2 cellular contexts compared by ENCODE assay signal in the genomic region with DNA sequence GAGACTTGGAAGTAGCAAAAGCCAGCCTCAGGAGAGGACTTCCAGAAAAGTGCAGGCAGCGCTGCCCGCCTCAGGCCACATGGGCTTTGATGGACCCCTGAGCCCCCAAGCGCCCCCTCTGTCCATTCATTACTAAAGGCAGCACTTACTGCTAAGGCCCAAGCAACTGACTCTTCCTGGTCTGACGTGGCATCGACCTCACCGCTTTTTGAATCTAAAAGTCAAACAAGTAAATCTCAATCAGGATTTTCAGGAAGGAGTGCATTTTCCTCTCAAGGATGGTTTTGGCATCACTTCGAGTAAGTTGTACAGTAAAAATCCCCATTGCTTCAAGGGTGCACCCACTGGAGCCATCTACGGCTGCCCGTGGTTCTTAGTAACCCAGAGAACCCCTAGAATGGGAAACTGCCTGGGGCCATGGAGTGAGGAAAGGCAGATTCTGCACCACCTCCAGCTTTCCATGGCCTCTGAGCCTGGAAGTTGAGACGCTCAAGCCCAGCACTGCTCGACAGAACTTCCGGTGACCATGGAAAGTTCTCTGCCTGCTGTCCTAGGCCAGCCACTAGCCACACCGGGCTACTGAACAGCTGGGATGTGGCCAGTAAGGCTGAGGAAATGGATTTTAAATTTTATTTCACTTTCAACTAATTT.
TF ChIP-seq lines count a peak whose summit lies in the region.

No MANE protein-coding gene starts in this region.

TF ChIP-seq in A549, 52 proteins besides CTCF, POLR2A, EP300 and RAD21 (continued from another document):
- TF ChIP-seq, protein P1, sequence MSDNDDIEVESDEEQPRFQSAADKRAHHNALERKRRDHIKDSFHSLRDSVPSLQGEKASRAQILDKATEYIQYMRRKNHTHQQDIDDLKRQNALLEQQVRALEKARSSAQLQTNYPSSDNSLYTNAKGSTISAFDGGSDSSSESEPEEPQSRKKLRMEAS (IDR thresholded peaks at IDR 0.05): no peak
- TF ChIP-seq HOXB13 (CRISPR knock-in tag; IDR thresholded peaks at IDR 0.05; ENCODE audit: low read depth): no peak
- no peak for TF ChIP-seq NFE2L2 (conservative IDR thresholded peaks at IDR 0.05; ENCODE audit: low read length)
- TF ChIP-seq EHF (CRISPR knock-in tag; IDR thresholded peaks at IDR 0.05): no peak
- TF ChIP-seq HOXB5 (CRISPR knock-in tag; IDR thresholded peaks at IDR 0.05): no peak
- TF ChIP-seq ZNF302 (CRISPR knock-in tag; IDR thresholded peaks at IDR 0.05): no peak
- TF ChIP-seq NR3C1 (IDR thresholded peaks at IDR 0.05): no peak
- no peak for TF ChIP-seq EHMT2 (IDR thresholded peaks at IDR 0.05; ENCODE audit: low read depth)

TF ChIP-seq in GM23338, 12 proteins besides CTCF, POLR2A, EP300 and RAD21:
- TF ChIP-seq, protein P2, sequence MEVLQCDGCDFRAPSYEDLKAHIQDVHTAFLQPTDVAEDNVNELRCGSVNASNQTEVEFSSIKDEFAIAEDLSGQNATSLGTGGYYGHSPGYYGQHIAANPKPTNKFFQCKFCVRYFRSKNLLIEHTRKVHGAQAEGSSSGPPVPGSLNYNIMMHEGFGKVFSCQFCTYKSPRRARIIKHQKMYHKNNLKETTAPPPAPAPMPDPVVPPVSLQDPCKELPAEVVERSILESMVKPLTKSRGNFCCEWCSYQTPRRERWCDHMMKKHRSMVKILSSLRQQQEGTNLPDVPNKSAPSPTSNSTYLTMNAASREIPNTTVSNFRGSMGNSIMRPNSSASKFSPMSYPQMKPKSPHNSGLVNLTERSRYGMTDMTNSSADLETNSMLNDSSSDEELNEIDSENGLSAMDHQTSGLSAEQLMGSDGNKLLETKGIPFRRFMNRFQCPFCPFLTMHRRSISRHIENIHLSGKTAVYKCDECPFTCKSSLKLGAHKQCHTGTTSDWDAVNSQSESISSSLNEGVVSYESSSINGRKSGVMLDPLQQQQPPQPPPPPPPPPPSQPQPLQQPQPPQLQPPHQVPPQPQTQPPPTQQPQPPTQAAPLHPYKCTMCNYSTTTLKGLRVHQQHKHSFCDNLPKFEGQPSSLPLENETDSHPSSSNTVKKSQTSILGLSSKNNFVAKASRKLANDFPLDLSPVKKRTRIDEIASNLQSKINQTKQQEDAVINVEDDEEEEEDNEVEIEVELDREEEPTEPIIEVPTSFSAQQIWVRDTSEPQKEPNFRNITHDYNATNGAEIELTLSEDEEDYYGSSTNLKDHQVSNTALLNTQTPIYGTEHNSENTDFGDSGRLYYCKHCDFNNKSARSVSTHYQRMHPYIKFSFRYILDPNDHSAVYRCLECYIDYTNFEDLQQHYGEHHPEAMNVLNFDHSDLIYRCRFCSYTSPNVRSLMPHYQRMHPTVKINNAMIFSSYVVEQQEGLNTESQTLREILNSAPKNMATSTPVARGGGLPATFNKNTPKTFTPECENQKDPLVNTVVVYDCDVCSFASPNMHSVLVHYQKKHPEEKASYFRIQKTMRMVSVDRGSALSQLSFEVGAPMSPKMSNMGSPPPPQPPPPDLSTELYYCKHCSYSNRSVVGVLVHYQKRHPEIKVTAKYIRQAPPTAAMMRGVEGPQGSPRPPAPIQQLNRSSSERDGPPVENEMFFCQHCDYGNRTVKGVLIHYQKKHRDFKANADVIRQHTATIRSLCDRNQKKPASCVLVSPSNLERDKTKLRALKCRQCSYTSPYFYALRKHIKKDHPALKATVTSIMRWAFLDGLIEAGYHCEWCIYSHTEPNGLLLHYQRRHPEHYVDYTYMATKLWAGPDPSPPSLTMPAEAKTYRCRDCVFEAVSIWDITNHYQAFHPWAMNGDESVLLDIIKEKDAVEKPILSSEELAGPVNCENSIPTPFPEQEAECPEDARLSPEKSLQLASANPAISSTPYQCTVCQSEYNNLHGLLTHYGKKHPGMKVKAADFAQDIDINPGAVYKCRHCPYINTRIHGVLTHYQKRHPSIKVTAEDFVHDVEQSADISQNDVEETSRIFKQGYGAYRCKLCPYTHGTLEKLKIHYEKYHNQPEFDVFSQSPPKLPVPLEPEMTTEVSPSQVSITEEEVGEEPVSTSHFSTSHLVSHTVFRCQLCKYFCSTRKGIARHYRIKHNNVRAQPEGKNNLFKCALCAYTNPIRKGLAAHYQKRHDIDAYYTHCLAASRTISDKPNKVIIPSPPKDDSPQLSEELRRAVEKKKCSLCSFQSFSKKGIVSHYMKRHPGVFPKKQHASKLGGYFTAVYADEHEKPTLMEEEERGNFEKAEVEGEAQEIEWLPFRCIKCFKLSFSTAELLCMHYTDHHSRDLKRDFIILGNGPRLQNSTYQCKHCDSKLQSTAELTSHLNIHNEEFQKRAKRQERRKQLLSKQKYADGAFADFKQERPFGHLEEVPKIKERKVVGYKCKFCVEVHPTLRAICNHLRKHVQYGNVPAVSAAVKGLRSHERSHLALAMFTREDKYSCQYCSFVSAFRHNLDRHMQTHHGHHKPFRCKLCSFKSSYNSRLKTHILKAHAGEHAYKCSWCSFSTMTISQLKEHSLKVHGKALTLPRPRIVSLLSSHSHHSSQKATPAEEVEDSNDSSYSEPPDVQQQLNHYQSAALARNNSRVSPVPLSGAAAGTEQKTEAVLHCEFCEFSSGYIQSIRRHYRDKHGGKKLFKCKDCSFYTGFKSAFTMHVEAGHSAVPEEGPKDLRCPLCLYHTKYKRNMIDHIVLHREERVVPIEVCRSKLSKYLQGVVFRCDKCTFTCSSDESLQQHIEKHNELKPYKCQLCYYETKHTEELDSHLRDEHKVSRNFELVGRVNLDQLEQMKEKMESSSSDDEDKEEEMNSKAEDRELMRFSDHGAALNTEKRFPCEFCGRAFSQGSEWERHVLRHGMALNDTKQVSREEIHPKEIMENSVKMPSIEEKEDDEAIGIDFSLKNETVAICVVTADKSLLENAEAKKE (CRISPR knock-in tag; IDR thresholded peaks at IDR 0.05): no peak
- no peak for TF ChIP-seq JUNB (IDR thresholded peaks at IDR 0.05; ENCODE audit: unreplicated experiment)
- TF ChIP-seq CREB1 (CRISPR knock-in tag; IDR thresholded peaks at IDR 0.05; ENCODE audit: low read depth): no peak
- TF ChIP-seq, protein P3, sequence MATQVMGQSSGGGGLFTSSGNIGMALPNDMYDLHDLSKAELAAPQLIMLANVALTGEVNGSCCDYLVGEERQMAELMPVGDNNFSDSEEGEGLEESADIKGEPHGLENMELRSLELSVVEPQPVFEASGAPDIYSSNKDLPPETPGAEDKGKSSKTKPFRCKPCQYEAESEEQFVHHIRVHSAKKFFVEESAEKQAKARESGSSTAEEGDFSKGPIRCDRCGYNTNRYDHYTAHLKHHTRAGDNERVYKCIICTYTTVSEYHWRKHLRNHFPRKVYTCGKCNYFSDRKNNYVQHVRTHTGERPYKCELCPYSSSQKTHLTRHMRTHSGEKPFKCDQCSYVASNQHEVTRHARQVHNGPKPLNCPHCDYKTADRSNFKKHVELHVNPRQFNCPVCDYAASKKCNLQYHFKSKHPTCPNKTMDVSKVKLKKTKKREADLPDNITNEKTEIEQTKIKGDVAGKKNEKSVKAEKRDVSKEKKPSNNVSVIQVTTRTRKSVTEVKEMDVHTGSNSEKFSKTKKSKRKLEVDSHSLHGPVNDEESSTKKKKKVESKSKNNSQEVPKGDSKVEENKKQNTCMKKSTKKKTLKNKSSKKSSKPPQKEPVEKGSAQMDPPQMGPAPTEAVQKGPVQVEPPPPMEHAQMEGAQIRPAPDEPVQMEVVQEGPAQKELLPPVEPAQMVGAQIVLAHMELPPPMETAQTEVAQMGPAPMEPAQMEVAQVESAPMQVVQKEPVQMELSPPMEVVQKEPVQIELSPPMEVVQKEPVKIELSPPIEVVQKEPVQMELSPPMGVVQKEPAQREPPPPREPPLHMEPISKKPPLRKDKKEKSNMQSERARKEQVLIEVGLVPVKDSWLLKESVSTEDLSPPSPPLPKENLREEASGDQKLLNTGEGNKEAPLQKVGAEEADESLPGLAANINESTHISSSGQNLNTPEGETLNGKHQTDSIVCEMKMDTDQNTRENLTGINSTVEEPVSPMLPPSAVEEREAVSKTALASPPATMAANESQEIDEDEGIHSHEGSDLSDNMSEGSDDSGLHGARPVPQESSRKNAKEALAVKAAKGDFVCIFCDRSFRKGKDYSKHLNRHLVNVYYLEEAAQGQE (IDR thresholded peaks at IDR 0.05; ENCODE audit: unreplicated experiment): no peak
